In genomic region chr20:56957737-56958553, GRCh38 we compare ENCODE assay signal across 11 cellular contexts.
DNase-seq lines count a peak whose midpoint lies in the region; TF ChIP-seq lines count a peak whose summit lies in the region.
"Had no signal": no experiment of that assay in that cellular context is flagged by ENCODE, and none has a peak within 500 bp of the region (broad histone marks: within the 10 kb centered on the region; RNA-seq: fewer than 3 reads in every experiment).

No MANE protein-coding gene starts in this region.

- H3K27ac ChIP-seq in uterus, result no peak overlapping the region
- H3K27ac ChIP-seq in effector memory CD4-positive, alpha-beta T cell (ENCODE audit: insufficient read depth, low read length, poor library complexity, severe bottlenecking), result no peak overlapping the region
- H3K27ac ChIP-seq: colonic mucosa had no signal

- H3K9me3 ChIP-seq in HAP-1 (no peaks in the 10 kb centered on the region), uterus (no peaks in the 10 kb centered on the region)
- H3K9me3 ChIP-seq in effector memory CD4-positive, alpha-beta T cell (ENCODE audit: control insufficient read depth, low read length), result no peaks in the 10 kb centered on the region
- H3K9me3 ChIP-seq: colonic mucosa had no signal

- intact Hi-C loops in uterus (cut with DNase I; ENCODE audit: low total_unique reads), result no loop called here

- no peak for TF ChIP-seq POLR2A in uterus (IDR thresholded peaks at IDR 0.05)

- in situ Hi-C loops in HAP-1 (cut with MboI; ENCODE audit: low sequenced_read_pairs), result no loop called here

- H3K27me3 ChIP-seq in HAP-1 (ENCODE audit: low read depth) (no peaks in the 10 kb centered on the region), uterus (no peaks in the 10 kb centered on the region)
- H3K27me3 ChIP-seq in effector memory CD4-positive, alpha-beta T cell (replicated peaks; ENCODE audit: control insufficient read depth, insufficient read depth, low read length, poor library complexity, severe bottlenecking), result peaks cover 3% of the 10 kb centered on the region
- H3K27me3 ChIP-seq: colonic mucosa had no signal

- H3K4me1 ChIP-seq in HAP-1, result peaks cover 28% of the 10 kb centered on the region
- no peaks in the 10 kb centered on the region for H3K4me1 ChIP-seq in uterus
- no peaks in the 10 kb centered on the region for H3K4me1 ChIP-seq in effector memory CD4-positive, alpha-beta T cell (ENCODE audit: control insufficient read depth, insufficient read depth, low read length, poor library complexity, severe bottlenecking)
- H3K4me1 ChIP-seq: colonic mucosa had no signal

- H3K4me3 ChIP-seq in HAP-1 (no peak overlapping the region), uterus (no peak overlapping the region)
- H3K4me3 ChIP-seq in effector memory CD4-positive, alpha-beta T cell (ENCODE audit: insufficient read depth, low read depth, low read length, poor library complexity, severe bottlenecking), result no peak overlapping the region
- H3K4me3 ChIP-seq: colonic mucosa had no signal

- no peak for TF ChIP-seq CTCF in uterus (IDR thresholded peaks at IDR 0.05)

- no peaks in the 10 kb centered on the region for H3K36me3 ChIP-seq in HAP-1 (replicated peaks)
- H3K36me3 ChIP-seq in uterus, result no peaks in the 10 kb centered on the region
- H3K36me3 ChIP-seq in effector memory CD4-positive, alpha-beta T cell (ENCODE audit: control insufficient read depth, insufficient read depth, low read length), result no peaks in the 10 kb centered on the region
- H3K36me3 ChIP-seq: colonic mucosa had no signal

- DNase-seq in HAP-1 (ENCODE audit: low spot score in 2 of 2), result peak; percentile 73 to 76
- peak; percentile 37 for DNase-seq in NCI-H345 treated with DMSO at 0.1 percent for 48 hours (lab: John Stamatoyannopoulos, UW; ENCODE audit: unreplicated experiment)
- peak; percentile 84 for DNase-seq in ecto neural progenitor cell (ENCODE audit: low spot score)
- DNase-seq in retina, result peak; percentile 91
- no peak for DNase-seq in uterus
- DNase-seq in KG1 (lab: John Stamatoyannopoulos, UW), result no peak
- DNase-seq in effector memory CD4-positive, alpha-beta T cell, result no peak
- DNase-seq: activated CD4-positive, alpha-beta T cell treated with anti-CD3 and anti-CD28 coated beads, Interleukin-2, amount 10 ng/mL, durations not matched to agents 24 days and 14 days; colonic mucosa; stimulated activated CD4-positive, alpha-beta T cell treated with anti-CD3 and anti-CD28 coated beads, Interleukin-15, amount 100 ng/mL, for 24 hours; SW 1271 had no signal

Comparison
In these comparisons a context has a peak if more than half of its experiments do, and no peak if none do; other contexts are left out.
1. DNase-seq: peak in HAP-1 (2 of 2), NCI-H345 treated with DMSO at 0.1 percent for 48 hours (single experiment), ecto neural progenitor cell (single experiment) and retina (single experiment); none in uterus (0 of 2), KG1 (single experiment) and effector memory CD4-positive, alpha-beta T cell (0 of 3).